Comparison of ENCODE assay signal across 8 cellular contexts in genomic region chr10:118241229-118242137, GRCh38.
A peak's percentile ranks its signal among the peaks of the same experiment; 100 is the strongest.
DNase-seq lines count a peak whose midpoint lies in the region; ATAC-seq and TF ChIP-seq lines count a peak whose summit lies in the region.

No MANE protein-coding gene starts in this region.

- no TSS peak for BruUV-seq in PC-9 (replicated peaks; lab: Mats Ljungman, UMichigan)

- H3K9me2 ChIP-seq in PC-9 (ENCODE audit: insufficient read depth): no peaks in the 10 kb centered on the region

- no peaks in the 10 kb centered on the region for H3K9me3 Mint-ChIP-seq in neural crest cell

- intact Hi-C loops in PC-9 (cut with micrococcal nuclease; ENCODE audit: unreplicated experiment): loop anchor here (1.0 to 10.0 kb wide), 4 partner anchors 313 to 798 kb away; no protein-coding TSS in a partner anchor

- no peak overlapping the region for H3K4me3 Mint-ChIP-seq in neural crest cell

- ATAC-seq in GM18505 (IDR thresholded peaks at IDR 0.05; ENCODE audit: unreplicated experiment): no peak

- no peak overlapping the region for H3K4me2 ChIP-seq in PC-9

- H3K27ac Mint-ChIP-seq in neural crest cell (ENCODE audit: unreplicated experiment): no peak overlapping the region

- no peaks in the 10 kb centered on the region for H3F3A ChIP-seq in PC-9 (ENCODE audit: insufficient read depth, low read depth)

- no peak overlapping the region for H3K4me3 ChIP-seq in Jurkat, Clone E6-1 (ENCODE audit: low read length)
- no peak overlapping the region for H3K4me3 ChIP-seq in PC-9

- H3K36me3 Mint-ChIP-seq in neural crest cell (ENCODE audit: low read depth): no peaks in the 10 kb centered on the region

- no peak for TF ChIP-seq POLR2A in GM18505 (IDR thresholded peaks at IDR 0.05; ENCODE audit: borderline replicate concordance, extremely low read depth, insufficient read depth, insufficient read length)

- peaks cover 95% of the 10 kb centered on the region for H3K27me3 Mint-ChIP-seq in neural crest cell (ENCODE audit: low read depth)

- H3K27ac ChIP-seq in PC-9: no peak overlapping the region

- H3K27me3 ChIP-seq in PC-9 (ENCODE audit: insufficient read depth, low read depth): peaks cover 70% of the 10 kb centered on the region

- no peaks in the 10 kb centered on the region for H3K9me3 ChIP-seq in PC-9 (ENCODE audit: insufficient read depth, low read depth)

- H3K4me1 ChIP-seq in PC-9 (replicated peaks; ENCODE audit: insufficient read depth): no peaks in the 10 kb centered on the region

- H3K4me1 Mint-ChIP-seq in neural crest cell: peaks cover 25% of the 10 kb centered on the region

- H2AFZ ChIP-seq in PC-9: no peak overlapping the region

- POLR2A ChIA-PET in PC-9 (lab: Charles Lee; ENCODE audit: unreplicated experiment): no interaction called here

- TF ChIP-seq CTCF in PC-9 (conservative IDR thresholded peaks at IDR 0.05) (peak; percentile 84), neural crest cell (conservative IDR thresholded peaks at IDR 0.05) (peak; percentile 96)

- no peaks in the 10 kb centered on the region for H4K20me1 ChIP-seq in PC-9 (ENCODE audit: insufficient read depth)

- no peaks in the 10 kb centered on the region for H3K79me2 ChIP-seq in PC-9 (ENCODE audit: low read depth)

- H3K36me3 ChIP-seq in PC-9 (ENCODE audit: low read depth): no peaks in the 10 kb centered on the region

- DNase-seq in EH (ENCODE audit: low read depth) (peak; percentile 71), PC-9 (peak; percentile 35 to 56), activated T-helper 1 cell treated with Interleukin-2 at 50 U/mL for 16 hours (ENCODE audit: low read depth) (peak; percentile 38), fibroblast of the conjunctiva (ENCODE audit: low read depth) (peak; percentile 73), neural crest cell (ENCODE audit: low read depth, low spot score) (peak; percentile 89), stromal cell of bone marrow (ENCODE audit: low read depth) (peak; percentile 71)
- peak; percentile 53 for DNase-seq in Jurkat, Clone E6-1 (ENCODE audit: low read depth, low spot score)

- CTCF ChIA-PET in PC-9 (lab: Charles Lee): no interaction called here

Comparison
In these comparisons a context has a peak if more than half of its experiments do, and no peak if none do; other contexts are left out.
1. DNase-seq: peak in every context shown above with its lines; median percentile 89 in neural crest cell; 73 in fibroblast of the conjunctiva; 71 in EH; 71 in stromal cell of bone marrow; 53 in Jurkat, Clone E6-1; 46 in PC-9; 38 in activated T-helper 1 cell treated with Interleukin-2 at 50 U/mL for 16 hours.